8 cellular contexts compared by ENCODE assay signal in the genomic region with DNA sequence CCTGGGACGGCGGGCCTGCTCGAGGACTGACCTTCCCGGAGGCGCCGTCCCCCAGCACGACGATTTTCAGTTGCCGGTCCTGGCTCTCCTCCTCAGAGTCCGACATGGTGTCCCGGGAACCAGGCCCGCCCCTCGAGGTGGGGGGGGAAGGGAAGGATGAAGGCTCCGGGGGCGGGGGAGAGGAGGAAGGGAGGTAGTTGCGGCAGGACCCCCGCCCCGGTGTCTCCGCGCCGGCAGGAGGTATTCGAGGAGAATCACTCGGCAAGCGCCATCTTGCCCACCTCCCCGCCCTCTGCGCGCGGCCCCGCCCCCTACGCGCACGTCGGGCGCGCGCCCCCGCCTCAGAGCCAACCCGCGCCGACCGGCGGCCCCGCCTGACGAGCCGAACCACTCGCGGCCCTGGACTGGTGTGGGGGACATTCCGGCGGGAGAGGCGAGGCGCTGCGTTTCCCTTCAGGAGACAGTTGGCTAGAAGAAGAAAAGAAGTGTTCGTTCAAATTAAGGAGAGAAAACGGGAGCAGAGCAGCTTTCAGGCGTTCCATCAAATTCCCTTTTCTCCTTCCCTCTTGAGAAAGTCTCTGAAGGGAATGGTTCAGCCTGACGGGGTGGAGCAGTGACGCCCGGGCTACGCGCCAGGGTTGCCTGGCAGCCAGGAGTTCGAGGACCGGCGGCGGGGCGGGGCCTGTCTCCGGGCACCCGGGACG. TPM values are rescaled to one million over a fixed set of nuclear protein-coding genes. Genes with fewer than 3 reads are reported as not detected.
DNase-seq lines count a peak whose midpoint lies in the region; ATAC-seq and TF ChIP-seq lines count a peak whose summit lies in the region.

A gene (minus strand): TSS at position 296 of the 704 bp plus-strand sequence.

- H3K4me3 ChIP-seq in GM12875 (ENCODE audit: low read depth, low read length): peak within 1 kb of the TSS; percentile 91
- H3K4me3 ChIP-seq in SU-DHL-6 (ENCODE audit: insufficient read depth, low read length, poor library complexity, severe bottlenecking): peak within 1 kb of the TSS; percentile 76
- H3K4me3 ChIP-seq in osteoblast (ENCODE audit: insufficient read depth, low read length): peak within 1 kb of the TSS; percentile 84
- peak within 1 kb of the TSS; percentile 68 to 94 for H3K4me3 ChIP-seq in testis

- POLR2A ChIA-PET in activated naive CD8-positive, alpha-beta T cell treated with anti-CD3 and anti-CD28 coated beads, Interleukin-2, amount 10 ng/mL, durations not matched to agents 7 days and 5 days (lab: Charles Lee): no interaction called here

- WGBS in testis, 2 donors: 0% methylated on average over 21 to 65 of the region's 68 CpGs

- no peaks in the 10 kb centered on the region for H3K9me3 Mint-ChIP-seq in activated naive CD8-positive, alpha-beta T cell treated with anti-CD3 and anti-CD28 coated beads, Interleukin-2, amount 10 ng/mL, durations not matched to agents 7 days and 5 days
- H3K9me3 Mint-ChIP-seq in glutamatergic neuron (ENCODE audit: unreplicated experiment): peaks cover 12% of the 10 kb centered on the region

- H3F3A ChIP-seq in SU-DHL-6 (ENCODE audit: insufficient read depth): no peaks in the 10 kb centered on the region

- H3K4me1 ChIP-seq in osteoblast (ENCODE audit: insufficient read depth, low read length) (peaks cover 28% of the 10 kb centered on the region), testis (peaks cover 11% of the 10 kb centered on the region)

- ATAC-seq in HG02763 (IDR thresholded peaks at IDR 0.05; ENCODE audit: unreplicated experiment): peak; percentile 98
- peak; percentile 94 for ATAC-seq in activated naive CD8-positive, alpha-beta T cell treated with anti-CD3 and anti-CD28 coated beads, Interleukin-2, amount 10 ng/mL, durations not matched to agents 7 days and 5 days (ENCODE audit: low read depth)

- H3K9me2 ChIP-seq in SU-DHL-6 (replicated peaks; ENCODE audit: insufficient read depth, low read length): no peaks in the 10 kb centered on the region

- peak within 1 kb of the TSS; percentile 83 for H3K9ac ChIP-seq in SU-DHL-6 (ENCODE audit: low read length)

- TF ChIP-seq POLR2A in testis (IDR thresholded peaks at IDR 0.05): peak; percentile 38

- H3K27ac ChIP-seq in SU-DHL-6 (ENCODE audit: low read depth, low read length): peak within 1 kb of the TSS; percentile 65
- peak within 1 kb of the TSS; percentile 99 for H3K27ac ChIP-seq in osteoblast (ENCODE audit: low read depth, low read length)
- H3K27ac ChIP-seq in testis: peak within 1 kb of the TSS; percentile 97 to 98

- H3K79me2 ChIP-seq in SU-DHL-6 (ENCODE audit: insufficient read depth, low read length) (peaks cover 12% of the 10 kb centered on the region; the same call in 1 of the 2 replicates), osteoblast (ENCODE audit: insufficient read depth, low read length) (peaks cover 19% of the 10 kb centered on the region)

- H3K4me1 Mint-ChIP-seq in activated naive CD8-positive, alpha-beta T cell treated with anti-CD3 and anti-CD28 coated beads, Interleukin-2, amount 10 ng/mL, durations not matched to agents 7 days and 5 days: peaks cover 22% of the 10 kb centered on the region
- H3K4me1 Mint-ChIP-seq in glutamatergic neuron (ENCODE audit: low read depth, unreplicated experiment): peaks cover 8% of the 10 kb centered on the region

- H3K9me3 ChIP-seq in SU-DHL-6 (ENCODE audit: insufficient read depth, low read length) (no peaks in the 10 kb centered on the region), osteoblast (ENCODE audit: low read depth, low read length) (peaks cover 3% of the 10 kb centered on the region), testis (no peaks in the 10 kb centered on the region)

- peak within 1 kb of the TSS; percentile 96 for H3K4me3 Mint-ChIP-seq in activated naive CD8-positive, alpha-beta T cell treated with anti-CD3 and anti-CD28 coated beads, Interleukin-2, amount 10 ng/mL, durations not matched to agents 7 days and 5 days
- peak within 1 kb of the TSS; percentile 97 for H3K4me3 Mint-ChIP-seq in glutamatergic neuron (ENCODE audit: unreplicated experiment)

- H2AFZ ChIP-seq in SU-DHL-6 (ENCODE audit: low read depth, low read length, severe bottlenecking): peak within 1 kb of the TSS; percentile 99
- H2AFZ ChIP-seq in osteoblast (ENCODE audit: low read length): peak within 1 kb of the TSS; percentile 99

- peak within 1 kb of the TSS; percentile 98 for H3K27ac Mint-ChIP-seq in activated naive CD8-positive, alpha-beta T cell treated with anti-CD3 and anti-CD28 coated beads, Interleukin-2, amount 10 ng/mL, durations not matched to agents 7 days and 5 days
- H3K27ac Mint-ChIP-seq in glutamatergic neuron (ENCODE audit: unreplicated experiment): peak within 1 kb of the TSS; percentile 99

- H4K20me1 ChIP-seq in SU-DHL-6 (ENCODE audit: low read depth, low read length) (no peaks in the 10 kb centered on the region), osteoblast (ENCODE audit: insufficient read depth, low read length) (peaks cover 2% of the 10 kb centered on the region)

- H3K27me3 ChIP-seq in SU-DHL-6 (ENCODE audit: low read length) (no peaks in the 10 kb centered on the region), osteoblast (ENCODE audit: insufficient read depth, low read length) (no peaks in the 10 kb centered on the region), testis (no peaks in the 10 kb centered on the region)

- intact Hi-C loops in testis (cut with DNase I; ENCODE audit: low total_unique reads): no loop called here

- H3K36me3 ChIP-seq in SU-DHL-6 (ENCODE audit: low read length) (peaks cover 2% of the 10 kb centered on the region; the same call in 1 of the 2 replicates), osteoblast (ENCODE audit: insufficient read depth, low read length) (no peaks in the 10 kb centered on the region), testis (ENCODE audit: low read depth, missing control alignments) (no peaks in the 10 kb centered on the region)

- H3K4me2 ChIP-seq in SU-DHL-6 (ENCODE audit: low read depth, low read length, poor library complexity, severe bottlenecking) (peak within 1 kb of the TSS; percentile 84), osteoblast (ENCODE audit: insufficient read depth, low read length) (peak within 1 kb of the TSS; percentile 85)

- TF ChIP-seq CTCF in GM12875 (IDR thresholded peaks at IDR 0.05; ENCODE audit: borderline replicate concordance, insufficient read depth, low read depth, low read length) (no peak), SU-DHL-6 (IDR thresholded peaks at IDR 0.05; ENCODE audit: insufficient read depth, low read length, poor library complexity, severe bottlenecking) (no peak), glutamatergic neuron (IDR thresholded peaks at IDR 0.05; ENCODE audit: partially characterized antibody, unreplicated experiment) (no peak), osteoblast (IDR thresholded peaks at IDR 0.05; ENCODE audit: extremely low read depth, low read depth, low read length) (no peak), testis (IDR thresholded peaks at IDR 0.05) (peak in 1 of 3 experiments; percentile 15)

- H3K27me3 Mint-ChIP-seq in activated naive CD8-positive, alpha-beta T cell treated with anti-CD3 and anti-CD28 coated beads, Interleukin-2, amount 10 ng/mL, durations not matched to agents 7 days and 5 days: peaks cover 8% of the 10 kb centered on the region
- peaks cover 4% of the 10 kb centered on the region for H3K27me3 Mint-ChIP-seq in glutamatergic neuron (ENCODE audit: unreplicated experiment)

- peaks cover 2% of the 10 kb centered on the region for H3K36me3 Mint-ChIP-seq in activated naive CD8-positive, alpha-beta T cell treated with anti-CD3 and anti-CD28 coated beads, Interleukin-2, amount 10 ng/mL, durations not matched to agents 7 days and 5 days
- peaks cover 4% of the 10 kb centered on the region for H3K36me3 Mint-ChIP-seq in glutamatergic neuron (ENCODE audit: unreplicated experiment)

- peak; percentile 96 to 99 (median 99) for DNase-seq in NCI-H1417 (lab: John Stamatoyannopoulos, UW)
- peak; percentile 96 for DNase-seq in activated naive CD8-positive, alpha-beta T cell treated with anti-CD3 and anti-CD28 coated beads, Interleukin-2, amount 10 ng/mL, durations not matched to agents 7 days and 5 days
- DNase-seq in glutamatergic neuron: peak; percentile 94
- peak; percentile 97 for DNase-seq in osteoblast (ENCODE audit: insufficient read length, low spot score, missing footprints)
- peak; percentile 98 for DNase-seq in testis

RNA-seq across cellular contexts. Expression of the gene that starts here (rescaled TPM):
- total RNA-seq in activated naive CD8-positive, alpha-beta T cell treated with anti-CD3 and anti-CD28 coated beads, Interleukin-2, amount 10 ng/mL, durations not matched to agents 7 days and 5 days: 10 to 100 TPM; 16.4 to 18.5 TPM
- total RNA-seq in glutamatergic neuron (ENCODE audit: unreplicated experiment) (12.7 TPM), osteoblast (12.3 and 13.3 TPM in 2 replicates), testis (10 to 100 TPM; 30.2 to 34.3 TPM)
- polyA plus RNA-seq in testis (ENCODE audit: insufficient read depth, low read depth, low replicate concordance): 65.1 TPM

Comparison
In these comparisons a context has a peak if more than half of its experiments do, and no peak if none do; other contexts are left out.
1. Peak in every context shown above with its lines: DNase-seq, ATAC-seq, H3K4me3 ChIP-seq and H3K27ac ChIP-seq.